ENCODE assay signal across 10 cellular contexts in the genomic region with DNA sequence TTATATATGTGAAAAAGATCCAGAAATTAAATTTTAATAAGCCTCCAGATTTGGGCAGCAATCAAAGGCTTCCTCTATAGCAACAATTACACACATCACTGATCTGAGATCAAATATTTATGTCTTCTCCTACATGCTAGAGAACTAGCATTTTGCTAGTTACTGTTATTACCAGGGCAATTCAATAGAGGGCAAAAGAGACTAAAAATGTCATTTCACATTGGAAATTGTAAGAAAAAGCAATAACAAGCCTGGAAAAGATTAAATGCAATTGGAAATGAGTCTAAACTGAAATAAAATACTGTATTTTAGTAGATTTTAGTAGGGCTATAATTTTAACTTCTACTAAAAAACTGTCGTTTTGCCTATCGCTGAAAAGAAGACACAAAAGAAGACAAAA. TPM values are rescaled to one million over a fixed set of nuclear protein-coding genes. Genes with fewer than 3 reads are reported as not detected.
DNase-seq lines count a peak whose midpoint lies in the region; ATAC-seq, FAIRE-seq and TF ChIP-seq lines count a peak whose summit lies in the region.
"Had no signal": no experiment of that assay in that cellular context is flagged by ENCODE, and none has a peak within 500 bp of the region (broad histone marks: within the 10 kb centered on the region; RNA-seq: fewer than 3 reads in every experiment).

No MANE protein-coding gene starts in this region.

- H3K4me1 ChIP-seq in left ventricle myocardium inferior (no peaks in the 10 kb centered on the region), vagina (no peaks in the 10 kb centered on the region)
- H3K4me1 ChIP-seq: thyroid gland had no signal

- intact Hi-C loops in left ventricle myocardium inferior (cut with micrococcal nuclease) (loop anchor here (10.0 kb wide), 1 partner anchor 202 kb away; no protein-coding TSS in a partner anchor), Right ventricle myocardium inferior (cut with DNase I) (loop anchor here (5.0 kb wide), 1 partner anchor 34 kb away; a partner anchor contains a TSS), vagina (cut with DNase I) (loop anchor here (10.0 kb wide), 1 partner anchor 202 kb away; no protein-coding TSS in a partner anchor), sciatic nerve (cut with DNase I) (no loop called here)

- ATAC-seq in Right ventricle myocardium inferior (no peak), sciatic nerve (no peak)

- H3K36me3 ChIP-seq in left ventricle myocardium inferior (peaks cover 8% of the 10 kb centered on the region), vagina (no peaks in the 10 kb centered on the region)
- H3K36me3 ChIP-seq: thyroid gland had no signal

- peak; percentile 9 for FAIRE-seq in TTC549 (lab: Jason Lieb, UNC)

- DNase-seq in left ventricle myocardium inferior = no peak
- no peak for DNase-seq in Right ventricle myocardium inferior (ENCODE audit: missing footprints)
- peak; percentile 24 for DNase-seq in hepatic stellate cell (ENCODE audit: low spot score)
- DNase-seq in vagina (ENCODE audit: extremely low spot score in 2 of 2) = no peak
- DNase-seq in stimulated activated CD4-positive, alpha-beta T cell treated with anti-CD3 and anti-CD28 coated beads, Interleukin-12 subunit alpha, Interleukin-12 subunit beta, amount 100 ng/mL, for 4 hours = no peak
- no peak for DNase-seq in sciatic nerve (ENCODE audit: low spot score)
- DNase-seq in activated CD4-positive, CD25-positive, alpha-beta regulatory T cell (lab: John Stamatoyannopoulos, UW) = no peak
- DNase-seq: activated T-cell treated with anti-CD3 and anti-CD28 coated beads, Interleukin-2, amount 50 U/mL, for 48 hours; thyroid gland had no signal

- peaks cover 19% of the 10 kb centered on the region for H3K9me3 ChIP-seq in left ventricle myocardium inferior (replicated peaks)
- peaks cover 14% of the 10 kb centered on the region for H3K9me3 ChIP-seq in vagina
- H3K9me3 ChIP-seq: thyroid gland had no signal

- H3K4me3 ChIP-seq in left ventricle myocardium inferior = no peak overlapping the region
- no peak overlapping the region for H3K4me3 ChIP-seq in vagina
- H3K4me3 ChIP-seq: thyroid gland had no signal

- H3K27me3 ChIP-seq in left ventricle myocardium inferior (ENCODE audit: low read depth) (no peaks in the 10 kb centered on the region), vagina (no peaks in the 10 kb centered on the region)
- H3K27me3 ChIP-seq: thyroid gland had no signal

- peak; percentile 59 for TF ChIP-seq CTCF in left ventricle myocardium inferior (IDR thresholded peaks at IDR 0.05; ENCODE audit: borderline replicate concordance)
- peak in 2 of 3 experiments; percentile 17 to 25 for TF ChIP-seq CTCF in vagina (IDR thresholded peaks at IDR 0.05)

- no peak for TF ChIP-seq POLR2A in vagina (IDR thresholded peaks at IDR 0.05)

- H3K27ac ChIP-seq in left ventricle myocardium inferior (replicated peaks) = no peak overlapping the region
- H3K27ac ChIP-seq in vagina = no peak overlapping the region
- H3K27ac ChIP-seq: thyroid gland had no signal

RNA-seq across cellular contexts. Expression of a gene that starts 32.6 kb away (rescaled TPM):
- total RNA-seq in left ventricle myocardium inferior (46.2 TPM), Right ventricle myocardium inferior (49.0 TPM), vagina (48.4 TPM), sciatic nerve (50.6 TPM)
